Comparison of ENCODE assay signal across 8 cellular contexts in the genomic region with DNA sequence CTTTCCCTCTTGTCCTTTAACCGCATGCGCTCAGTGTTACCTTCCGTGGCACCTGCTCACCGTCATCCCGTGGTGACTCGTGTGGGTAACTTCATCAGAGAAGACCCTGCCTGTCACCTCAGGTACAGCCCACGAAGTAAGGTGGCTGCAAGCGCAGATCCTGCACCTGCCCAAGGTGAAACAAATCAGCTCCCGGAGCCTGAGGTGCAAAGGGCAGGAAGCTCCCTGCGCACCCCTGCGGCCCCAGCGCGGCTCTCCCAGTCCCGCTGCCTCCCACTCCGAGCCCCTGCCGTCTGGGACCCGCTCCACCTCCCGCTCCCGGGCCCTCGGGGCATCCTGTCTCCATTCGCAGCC.
DNase-seq lines count a peak whose midpoint lies in the region; ATAC-seq, FAIRE-seq and TF ChIP-seq lines count a peak whose summit lies in the region.

No MANE protein-coding gene starts in this region.

- H4K20me1 ChIP-seq in astrocyte (ENCODE audit: insufficient read depth, low read length) = no peaks in the 10 kb centered on the region
- H4K20me1 ChIP-seq in HepG2 (ENCODE audit: insufficient read depth, low read length) = no peaks in the 10 kb centered on the region

- no peak for DNase-seq in activated naive CD4-positive, alpha-beta T cell treated with anti-CD3 and anti-CD28 coated beads for 36 hours
- DNase-seq in activated naive CD4-positive, alpha-beta T cell (lab: John Stamatoyannopoulos, UW) = no peak
- no peak for DNase-seq in astrocyte (ENCODE audit: low read depth)
- no peak for DNase-seq in HepG2 (ENCODE audit: low spot score)
- DNase-seq in tibial nerve (ENCODE audit: low spot score in 2 of 2) = no peak
- DNase-seq in mucosa of gallbladder (ENCODE audit: low spot score) = no peak
- no peak for DNase-seq in activated CD4-positive, CD25-positive, alpha-beta regulatory T cell treated with anti-CD3 and anti-CD28 coated beads, Interleukin-2, amount 50 U/mL, for 72 hours
- no peak for DNase-seq in activated naive CD8-positive, alpha-beta T cell treated with anti-CD3 and anti-CD28 coated beads, Interleukin-2, amount 50 U/mL, for 24 hours

- H3K27ac ChIP-seq in astrocyte (ENCODE audit: low read depth, low read length) (peak overlapping the region; percentile 47), HepG2 (ENCODE audit: extremely low read length, insufficient read depth, low read length) (no peak overlapping the region), tibial nerve (peak overlapping the region in 1 of 4 donors; percentile 75)

- TF ChIP-seq EP300 in HepG2 (IDR thresholded peaks at IDR 0.05; ENCODE audit: low read depth in 2 of 2, low read length in 2 of 2) (no peak), HepG2 (CRISPR knock-in tag; IDR thresholded peaks at IDR 0.05; ENCODE audit: borderline replicate concordance) (no peak), tibial nerve (IDR thresholded peaks at IDR 0.05) (no peak)

- H3K27ac Mint-ChIP-seq in activated naive CD4-positive, alpha-beta T cell treated with anti-CD3 and anti-CD28 coated beads for 36 hours = no peak overlapping the region
- H3K27ac Mint-ChIP-seq in astrocyte (ENCODE audit: unreplicated experiment) = no peak overlapping the region
- no peak overlapping the region for H3K27ac Mint-ChIP-seq in activated naive CD8-positive, alpha-beta T cell treated with anti-CD3 and anti-CD28 coated beads, Interleukin-2, amount 50 U/mL, for 24 hours

- no peak for TF ChIP-seq RAD21 in HepG2 (CRISPR knock-in tag; IDR thresholded peaks at IDR 0.05)

- TF ChIP-seq CTCF in astrocyte (IDR thresholded peaks at IDR 0.05; ENCODE audit: insufficient read depth, low read depth, low read length) (no peak), HepG2 (CRISPR knock-in tag; IDR thresholded peaks at IDR 0.05) (no peak), tibial nerve (IDR thresholded peaks at IDR 0.05) (no peak)

- 49% methylated on average over 10 of the region's 21 CpGs for WGBS in HepG2 (ENCODE audit: low lambda C conversion rate)
- 37 to 59% methylated on average over 10 to 21 of the region's 21 CpGs for WGBS in tibial nerve, 2 donors

- H3K27me3 Mint-ChIP-seq in activated naive CD4-positive, alpha-beta T cell treated with anti-CD3 and anti-CD28 coated beads for 36 hours (ENCODE audit: low read depth) = peaks cover 57% of the 10 kb centered on the region
- H3K27me3 Mint-ChIP-seq in astrocyte (ENCODE audit: low read depth, unreplicated experiment) = peaks cover 49% of the 10 kb centered on the region
- H3K27me3 Mint-ChIP-seq in activated naive CD8-positive, alpha-beta T cell treated with anti-CD3 and anti-CD28 coated beads, Interleukin-2, amount 50 U/mL, for 24 hours = peaks cover 55% of the 10 kb centered on the region

- no peaks in the 10 kb centered on the region for H3K9me3 Mint-ChIP-seq in activated naive CD4-positive, alpha-beta T cell treated with anti-CD3 and anti-CD28 coated beads for 36 hours
- H3K9me3 Mint-ChIP-seq in astrocyte (ENCODE audit: unreplicated experiment) = peaks cover 2% of the 10 kb centered on the region
- no peaks in the 10 kb centered on the region for H3K9me3 Mint-ChIP-seq in activated naive CD8-positive, alpha-beta T cell treated with anti-CD3 and anti-CD28 coated beads, Interleukin-2, amount 50 U/mL, for 24 hours

- in situ Hi-C loops in HepG2 (cut with HindIII; ENCODE audit: extremely low pct_ligation_motif_present, low pct_unique_long_range_greater_than_20kb) = loop anchor here (5.0 to 10.0 kb wide), 2 partner anchors 109 to 477 kb away; no protein-coding TSS in a partner anchor

- TF ChIP-seq POLR2A in HepG2 (IDR thresholded peaks at IDR 0.05; ENCODE audit: insufficient read depth in 1 of 2, low read depth in 2 of 2, low read length in 2 of 2) (no peak), tibial nerve (IDR thresholded peaks at IDR 0.05) (no peak)

- CTCF ChIA-PET in activated naive CD4-positive, alpha-beta T cell treated with anti-CD3 and anti-CD28 coated beads for 36 hours (lab: Charles Lee) = interaction anchor here (0.6 to 5.3 kb wide), 35 partner anchors 9 to 506 kb away, joined by 3 to 59 read pairs (median 5); a partner anchor contains a TSS
- CTCF ChIA-PET in HepG2 (lab: Yijun Ruan, JAX; ENCODE audit: low intra/inter-chr PET ratio, low total read pairs) = interaction anchor here (1.3 to 3.8 kb wide), 5 partner anchors 101 to 480 kb away, joined by 4 to 98 read pairs (median 11); no protein-coding TSS in a partner anchor

- H3K9me3 ChIP-seq in astrocyte (ENCODE audit: insufficient read depth, low read depth, low read length) = no peaks in the 10 kb centered on the region
- no peaks in the 10 kb centered on the region for H3K9me3 ChIP-seq in HepG2 (ENCODE audit: low read length)
- H3K9me3 ChIP-seq in tibial nerve = no peaks in the 10 kb centered on the region

- H3K9ac ChIP-seq in astrocyte (ENCODE audit: low read length) (peak overlapping the region; percentile 86), HepG2 (ENCODE audit: insufficient read depth, low read depth, low read length) (no peak overlapping the region)

- H3K4me3 Mint-ChIP-seq in activated naive CD4-positive, alpha-beta T cell treated with anti-CD3 and anti-CD28 coated beads for 36 hours = peak overlapping the region; percentile 41
- H3K4me3 Mint-ChIP-seq in astrocyte (ENCODE audit: unreplicated experiment) = no peak overlapping the region
- no peak overlapping the region for H3K4me3 Mint-ChIP-seq in activated naive CD8-positive, alpha-beta T cell treated with anti-CD3 and anti-CD28 coated beads, Interleukin-2, amount 50 U/mL, for 24 hours

- H2AFZ ChIP-seq in astrocyte (ENCODE audit: low read depth, low read length) (peak overlapping the region; percentile 98), HepG2 (ENCODE audit: low read length) (no peak overlapping the region)

- no TSS peak for BruUV-seq in HepG2 (replicated peaks; lab: Mats Ljungman, UMichigan)

- no peaks in the 10 kb centered on the region for H3K27me3 ChIP-seq in astrocyte (ENCODE audit: insufficient read depth, low read length)
- H3K27me3 ChIP-seq in HepG2 (ENCODE audit: control insufficient read depth in 1 of 2, insufficient read depth in 2 of 2, low read length in 2 of 2) = peaks cover 0 to 18% of the 10 kb centered on the region in 2 experiments; a peak in 3 of 5 replicates
- peaks cover 0 to 34% of the 10 kb centered on the region in 2 donors for H3K27me3 ChIP-seq in tibial nerve

- peaks cover 7% of the 10 kb centered on the region for H3K4me1 Mint-ChIP-seq in activated naive CD4-positive, alpha-beta T cell treated with anti-CD3 and anti-CD28 coated beads for 36 hours (ENCODE audit: low read depth)
- peaks cover 1% of the 10 kb centered on the region for H3K4me1 Mint-ChIP-seq in astrocyte (ENCODE audit: low read depth, unreplicated experiment)
- peaks cover 4% of the 10 kb centered on the region for H3K4me1 Mint-ChIP-seq in activated naive CD8-positive, alpha-beta T cell treated with anti-CD3 and anti-CD28 coated beads, Interleukin-2, amount 50 U/mL, for 24 hours

- peak; percentile 4 for ATAC-seq in HepG2
- no peak for ATAC-seq in activated naive CD8-positive, alpha-beta T cell treated with anti-CD3 and anti-CD28 coated beads, Interleukin-2, amount 50 U/mL, for 24 hours

- H3K4me1 ChIP-seq in astrocyte (ENCODE audit: insufficient read depth, low read length) = peaks cover 13% of the 10 kb centered on the region
- H3K4me1 ChIP-seq in HepG2 (ENCODE audit: insufficient read depth, low read length) = peaks cover 22% of the 10 kb centered on the region
- peaks cover 0 to 13% (median 9%) of the 10 kb centered on the region in 4 donors for H3K4me1 ChIP-seq in tibial nerve

- H3K36me3 Mint-ChIP-seq in activated naive CD4-positive, alpha-beta T cell treated with anti-CD3 and anti-CD28 coated beads for 36 hours (ENCODE audit: low read depth) = no peaks in the 10 kb centered on the region
- H3K36me3 Mint-ChIP-seq in astrocyte (ENCODE audit: low read depth, unreplicated experiment) = no peaks in the 10 kb centered on the region
- no peaks in the 10 kb centered on the region for H3K36me3 Mint-ChIP-seq in activated naive CD8-positive, alpha-beta T cell treated with anti-CD3 and anti-CD28 coated beads, Interleukin-2, amount 50 U/mL, for 24 hours (ENCODE audit: low read depth)

- H3K79me2 ChIP-seq in astrocyte (ENCODE audit: insufficient read depth, low read length) (no peaks in the 10 kb centered on the region), HepG2 (ENCODE audit: insufficient read depth, low read length) (no peaks in the 10 kb centered on the region)

- no peaks in the 10 kb centered on the region for H3K36me3 ChIP-seq in astrocyte (ENCODE audit: insufficient read depth, low read length)
- H3K36me3 ChIP-seq in HepG2 (replicated peaks in 1 of 2; ENCODE audit: control insufficient read depth in 1 of 2, insufficient read depth in 2 of 2, low read length in 2 of 2) = no peaks in the 10 kb centered on the region
- no peaks in the 10 kb centered on the region for H3K36me3 ChIP-seq in tibial nerve

- FAIRE-seq in astrocyte (lab: Jason Lieb, UNC) = no peak
- no peak for FAIRE-seq in HepG2 (lab: Jason Lieb, UNC)

- H3K4me2 ChIP-seq in astrocyte (ENCODE audit: low read length) = peak overlapping the region; percentile 100
- H3K4me2 ChIP-seq in HepG2 (ENCODE audit: low read depth, low read length) = peak overlapping the region; percentile 89

- intact Hi-C loops in activated naive CD4-positive, alpha-beta T cell treated with anti-CD3 and anti-CD28 coated beads for 36 hours (cut with micrococcal nuclease) = loop anchor here (10.0 kb wide), 2 partner anchors 199 to 379 kb away; no protein-coding TSS in a partner anchor
- intact Hi-C loops in HepG2 (cut with micrococcal nuclease; ENCODE audit: unreplicated experiment) = loop anchor here (2.0 to 5.0 kb wide), 4 partner anchors 65 to 177 kb away; no protein-coding TSS in a partner anchor

- POLR2A ChIA-PET in HepG2 (lab: Yijun Ruan, JAX) = interaction anchor here (0.9 to 3.0 kb wide), 5 partner anchors 66 to 495 kb away, joined by 3 to 17 read pairs (median 11); a partner anchor contains a TSS

- H3K4me3 ChIP-seq in astrocyte (ENCODE audit: insufficient read depth, low read depth, low read length) = peak overlapping the region; percentile 70
- H3K4me3 ChIP-seq in HepG2 (replicated peaks in 1 of 3; ENCODE audit: insufficient read depth in 1 of 3, low read depth in 2 of 3, low read length in 3 of 3) = peak overlapping the region in 2 of 3 experiments; percentile 43 to 76; a peak in 4 of 6 replicates
- H3K4me3 ChIP-seq in tibial nerve = peak overlapping the region; percentile 37 to 63 (median 58)

TF ChIP-seq in HepG2, 621 proteins besides CTCF, POLR2A, EP300 and RAD21 (continues in another document):
- 0 out of 2 replicates have a peak, but pooled peaks have one; percentile 24 for TF ChIP-seq HNF4A (CRISPR knock-in tag; IDR thresholded peaks at IDR 0.05)
- TF ChIP-seq ZNF543 (CRISPR knock-in tag; IDR thresholded peaks at IDR 0.05) = 0 out of 2 replicates have a peak, but pooled peaks have one; percentile 34
- TF ChIP-seq ZNF724P (CRISPR knock-in tag; IDR thresholded peaks at IDR 0.05; ENCODE audit: borderline replicate concordance) = no peak
